ENCODE assay signal across 18 cellular contexts in the genomic region with DNA sequence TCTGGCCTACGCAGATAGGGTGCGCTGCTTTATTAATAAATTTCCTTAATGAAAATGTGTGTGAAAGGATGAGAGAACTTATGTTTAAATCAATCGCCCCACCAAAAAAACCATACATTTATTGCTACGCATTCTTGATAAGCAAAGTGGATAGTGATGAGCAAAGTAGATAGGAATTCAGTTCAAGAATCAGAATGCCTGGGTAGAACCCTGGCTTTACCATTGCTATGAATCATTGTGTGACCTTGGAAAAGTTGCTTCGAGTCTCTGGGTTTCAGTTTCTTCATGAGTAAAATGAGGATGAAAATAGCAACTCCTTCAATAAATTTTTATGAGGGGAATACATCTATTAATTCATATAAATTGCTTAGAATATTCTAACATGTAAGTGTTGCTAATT. TPM values are rescaled to one million over a fixed set of nuclear protein-coding genes. Genes with fewer than 3 reads are reported as not detected.
DNase-seq lines count a peak whose midpoint lies in the region; ATAC-seq, FAIRE-seq and TF ChIP-seq lines count a peak whose summit lies in the region.
"Had no signal": no experiment of that assay in that cellular context is flagged by ENCODE, and none has a peak within 500 bp of the region (broad histone marks: within the 10 kb centered on the region; RNA-seq: fewer than 3 reads in every experiment).

No MANE protein-coding gene starts in this region.

- H3K9me3 ChIP-seq in skeletal muscle satellite cell (replicated peaks; ENCODE audit: low read length) (no peaks in the 10 kb centered on the region), upper lobe of left lung (no peaks in the 10 kb centered on the region)
- H3K9me3 ChIP-seq: gastrocnemius medialis, lower lobe of right lung, thoracic aorta had no signal

- no peak for ATAC-seq in upper lobe of left lung (ENCODE audit: low FRiP score in 2 of 2)
- ATAC-seq: effector memory CD8-positive, alpha-beta T cell; gastrocnemius medialis; lower lobe of right lung; right cardiac atrium had no signal

- no peak for FAIRE-seq in HTR-8/SVneo (lab: Jason Lieb, UNC)

- no peak overlapping the region for H3K27ac ChIP-seq in upper lobe of left lung
- H3K27ac ChIP-seq: gastrocnemius medialis, lower lobe of right lung had no signal

- TF ChIP-seq CTCF in WI38 (IDR thresholded peaks at IDR 0.05; ENCODE audit: low read depth, low read length) (no peak), upper lobe of left lung (IDR thresholded peaks at IDR 0.05) (no peak)

- H3K27me3 ChIP-seq in skeletal muscle satellite cell (ENCODE audit: control insufficient read depth, insufficient read depth, low read length) (no peaks in the 10 kb centered on the region), upper lobe of left lung (no peaks in the 10 kb centered on the region)

- TF ChIP-seq POLR2A in upper lobe of left lung (IDR thresholded peaks at IDR 0.05) = no peak

- TF ChIP-seq EP300 in upper lobe of left lung (IDR thresholded peaks at IDR 0.05) = no peak

- peak overlapping the region; percentile 87 for H3K9ac ChIP-seq in skeletal muscle satellite cell (ENCODE audit: low read depth, low read length)

- H3K4me1 ChIP-seq in skeletal muscle satellite cell (ENCODE audit: control insufficient read depth, insufficient read depth, low read length) (peaks cover 64% of the 10 kb centered on the region), upper lobe of left lung (peaks cover 0 to 24% (median 4%) of the 10 kb centered on the region in 4 donors)

- H3K36me3 ChIP-seq in skeletal muscle satellite cell (ENCODE audit: insufficient read depth, low read length) (no peaks in the 10 kb centered on the region), upper lobe of left lung (no peaks in the 10 kb centered on the region)
- H3K36me3 ChIP-seq: gastrocnemius medialis, lower lobe of right lung, thoracic aorta had no signal

- WGBS in upper lobe of left lung, 2 donors = 89 to 92% methylated on average over 5 of the region's 5 CpGs

- peak overlapping the region; percentile 7; the same call in 1 of the 2 replicates for H3K4me3 ChIP-seq in WI38 (ENCODE audit: low read depth, low read length)
- peak overlapping the region; percentile 72 for H3K4me3 ChIP-seq in skeletal muscle satellite cell (ENCODE audit: low read length)
- no peak overlapping the region for H3K4me3 ChIP-seq in upper lobe of left lung
- H3K4me3 ChIP-seq: gastrocnemius medialis, lower lobe of right lung, thoracic aorta had no signal

- DNase-seq in HTR-8/SVneo (ENCODE audit: insufficient read length, low spot score) = peak; percentile 5
- peak; percentile 63 for DNase-seq in fibroblast of peridontal ligament (ENCODE audit: extremely low read depth)
- no peak for DNase-seq in effector CD4-positive, alpha-beta T cell
- no peak for DNase-seq in upper lobe of left lung
- no peak for DNase-seq in HT-29 (ENCODE audit: low spot score)
- DNase-seq: activated B cell treated with CpG ODN at 0.5 μM for 24 hours; activated gamma-delta T cell; DMS79; effector memory CD8-positive, alpha-beta T cell; gastrocnemius medialis; lower lobe of right lung; NCI-H187; NCI-H510A treated with DMSO at 0.1 percent for 48 hours; right cardiac atrium; stimulated activated CD4-positive, alpha-beta T cell treated with anti-CD3 and anti-CD28 coated beads, Interleukin-2, amount 100 ng/mL, for 48 hours had no signal

- peak overlapping the region; percentile 89 for H3K4me2 ChIP-seq in skeletal muscle satellite cell (ENCODE audit: low read length)

RNA-seq across cellular contexts. Expression of gene ALCAM, which starts 2.6 kb away (rescaled TPM):
- 89.5 and 158 TPM in 2 replicates for total RNA-seq in skeletal muscle satellite cell (2012; rRNA removed)
- 100 to 1,000 TPM; 129 to 390 (median 186) TPM for total RNA-seq in upper lobe of left lung
- 4.6 and 5.5 TPM in 2 replicates for total RNA-seq in HT-29 (2014; rRNA removed; shearing (Covaris generic))

Comparison
In these comparisons a context has a peak if more than half of its experiments do, and no peak if none do; other contexts are left out.
1. DNase-seq: peak in HTR-8/SVneo (single experiment) and fibroblast of peridontal ligament (single experiment); none in effector CD4-positive, alpha-beta T cell (single experiment), upper lobe of left lung (0 of 2) and HT-29 (single experiment).
2. H3K4me3 ChIP-seq: peak in WI38 (single experiment) and skeletal muscle satellite cell (single experiment); none in upper lobe of left lung (0 of 4).
3. RNA of gene ALCAM, which starts 2.6 kb away (total RNA-seq): 129 to 390 TPM in upper lobe of left lung; 4.6 to 5.5 TPM in HT-29; every median in the first group is over 10 times any median in the second.